ENCODE assay signal across 30 cellular contexts in the genomic region with DNA sequence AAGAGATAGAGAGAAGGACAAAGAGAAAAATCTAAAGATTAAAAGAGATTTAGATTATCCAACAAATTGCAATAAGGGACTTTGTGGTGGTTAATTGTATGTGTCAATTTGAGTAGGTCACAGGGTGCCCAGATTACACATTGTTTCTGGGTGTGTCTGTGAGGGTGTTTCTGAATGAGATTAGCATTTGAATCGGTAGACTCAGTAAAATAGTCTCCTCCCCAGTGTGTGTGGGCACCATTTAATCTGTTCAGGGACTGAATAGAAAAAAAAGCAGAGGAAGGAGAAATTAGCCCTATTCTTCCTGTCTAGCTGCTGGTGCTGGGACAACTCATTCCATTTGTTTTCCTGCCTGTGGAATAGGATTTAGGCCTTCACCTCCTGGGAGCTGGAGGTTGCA.
"Had no signal": no experiment of that assay in that cellular context is flagged by ENCODE, and none has a peak within 500 bp of the region (broad histone marks: within the 10 kb centered on the region; RNA-seq: fewer than 3 reads in every experiment).

No MANE protein-coding gene starts in this region.

- H3K27ac Mint-ChIP-seq: activated naive CD8-positive, alpha-beta T cell treated with anti-CD3 and anti-CD28 coated beads for 36 hours; immature natural killer cell; naive thymus-derived CD8-positive, alpha-beta T cell; stimulated activated naive B cell treated with anti-CD40 and anti-IgM and Interleukin-4, amounts not matched to agents 10 μg/mL and 1 μg/mL and 100 μg/mL, for 72 hours; T-helper 1 cell treated with Interleukin-12 subunit alpha and Interleukin-12 subunit beta and Interleukin-4 antibody, amounts not matched to agents 30 μg/mL and 1 μg/mL, for 36 hours had no signal

- H3K27me3 ChIP-seq: adrenal gland, body of pancreas, dorsolateral prefrontal cortex, gastroesophageal sphincter, hepatocyte, suprapubic skin, tibial artery had no signal

- H3K36me3 ChIP-seq: adrenal gland, gastroesophageal sphincter, suprapubic skin, tibial artery had no signal

- H3K9me3 ChIP-seq: body of pancreas, gastroesophageal sphincter, suprapubic skin, tibial artery had no signal

- H3K4me3 ChIP-seq: adrenal gland, body of pancreas, coronary artery, dorsolateral prefrontal cortex, gastroesophageal sphincter, hepatocyte, suprapubic skin, tibial artery had no signal

- H3K4me3 Mint-ChIP-seq: activated naive CD8-positive, alpha-beta T cell treated with anti-CD3 and anti-CD28 coated beads for 36 hours; immature natural killer cell; naive thymus-derived CD8-positive, alpha-beta T cell; neural crest cell; stimulated activated naive B cell treated with anti-CD40 and anti-IgM and Interleukin-4, amounts not matched to agents 10 μg/mL and 1 μg/mL and 100 μg/mL, for 72 hours; T-helper 1 cell treated with Interleukin-12 subunit alpha and Interleukin-12 subunit beta and Interleukin-4 antibody, amounts not matched to agents 30 μg/mL and 1 μg/mL, for 36 hours had no signal

- H3K9me3 Mint-ChIP-seq: activated naive CD8-positive, alpha-beta T cell treated with anti-CD3 and anti-CD28 coated beads for 36 hours; neural crest cell; T-helper 1 cell treated with Interleukin-12 subunit alpha and Interleukin-12 subunit beta and Interleukin-4 antibody, amounts not matched to agents 30 μg/mL and 1 μg/mL, for 36 hours had no signal

- H3K4me1 ChIP-seq: adrenal gland, body of pancreas, gastroesophageal sphincter, suprapubic skin had no signal

- H3K4me1 Mint-ChIP-seq: activated naive CD8-positive, alpha-beta T cell treated with anti-CD3 and anti-CD28 coated beads for 36 hours; immature natural killer cell; naive thymus-derived CD8-positive, alpha-beta T cell; stimulated activated naive B cell treated with anti-CD40 and anti-IgM and Interleukin-4, amounts not matched to agents 10 μg/mL and 1 μg/mL and 100 μg/mL, for 72 hours had no signal

- H3K27ac ChIP-seq: adrenal gland, body of pancreas, coronary artery, dorsolateral prefrontal cortex, gastroesophageal sphincter, hepatocyte, suprapubic skin, tibial artery, VCaP had no signal

- ATAC-seq: activated CD4-positive, CD25-positive, alpha-beta regulatory T cell treated with anti-CD3 and anti-CD28 coated beads, Interleukin-2, amount 50 U/mL, for 24 hours; body of pancreas; gastroesophageal sphincter; naive thymus-derived CD8-positive, alpha-beta T cell; right cardiac atrium; stimulated activated naive B cell treated with anti-CD40 and anti-IgM and Interleukin-4, amounts not matched to agents 10 μg/mL and 1 μg/mL and 100 μg/mL, for 72 hours had no signal

- H3K36me3 Mint-ChIP-seq: activated naive CD8-positive, alpha-beta T cell treated with anti-CD3 and anti-CD28 coated beads for 36 hours; immature natural killer cell; naive thymus-derived CD8-positive, alpha-beta T cell; stimulated activated naive B cell treated with anti-CD40 and anti-IgM and Interleukin-4, amounts not matched to agents 10 μg/mL and 1 μg/mL and 100 μg/mL, for 72 hours had no signal

- DNase-seq: activated CD4-positive, alpha-beta T cell treated with anti-CD3 and anti-CD28 coated beads for 48 hours; activated CD4-positive, alpha-beta T cell treated with anti-CD3 and anti-CD28 coated beads, Interleukin-2, amount 50 U/mL, for 48 hours; activated CD8-positive, alpha-beta memory T cell treated with anti-CD3 and anti-CD28 coated beads for 24 hours; activated effector memory CD4-positive, alpha-beta T cell treated with Interleukin-2 at 50 U/mL for 16 hours; activated naive CD4-positive, alpha-beta T cell treated with Interleukin-2 at 50 U/mL for 16 hours; activated naive CD8-positive, alpha-beta T cell treated with anti-CD3 and anti-CD28 coated beads for 36 hours; adrenal gland; aorta; body of pancreas; cerebellar nuclear complex; dorsolateral prefrontal cortex; effector memory CD4-positive, alpha-beta T cell; immature natural killer cell; kidney; naive thymus-derived CD8-positive, alpha-beta T cell; posterior cingulate gyrus; right cardiac atrium; stimulated activated CD4-positive, alpha-beta T cell treated with anti-CD3 and anti-CD28 coated beads, Interleukin-15, amount 100 ng/mL, for 24 hours; stimulated activated CD4-positive, alpha-beta T cell treated with anti-CD3 and anti-CD28 coated beads, Interleukin-2, amount 100 ng/mL, for 24 hours; stimulated activated naive B cell treated with anti-CD40 and anti-IgM and Interleukin-4, amounts not matched to agents 10 μg/mL and 1 μg/mL and 100 μg/mL, for 72 hours; T-helper 9 cell; tibial artery had no signal

- H3K27me3 Mint-ChIP-seq: activated naive CD8-positive, alpha-beta T cell treated with anti-CD3 and anti-CD28 coated beads for 36 hours; naive thymus-derived CD8-positive, alpha-beta T cell; stimulated activated naive B cell treated with anti-CD40 and anti-IgM and Interleukin-4, amounts not matched to agents 10 μg/mL and 1 μg/mL and 100 μg/mL, for 72 hours had no signal
